Comparison of ENCODE assay signal across 1 cellular context in genomic region chr6:127420558-127420957, GRCh38.
TF ChIP-seq lines count a peak whose summit lies in the region.

No MANE protein-coding gene starts in this region.

TF ChIP-seq in GM12878, 131 proteins besides CTCF, POLR2A, EP300 and RAD21 (continued from another document):
- TF ChIP-seq ETV6 (conservative IDR thresholded peaks at IDR 0.05 in 1 of 2, IDR thresholded peaks at IDR 0.05 in 1 of 2; ENCODE audit: borderline replicate concordance in 1 of 2, low read depth in 1 of 2) (no peak), RELB (IDR thresholded peaks at IDR 0.05; ENCODE audit: low read depth) (peak; percentile 36; the same call in 1 of the 2 replicates)
TF ChIP-seq in GM12878: peak in this region for 27.
